ENCODE assay signal across 11 cellular contexts in the genomic region with DNA sequence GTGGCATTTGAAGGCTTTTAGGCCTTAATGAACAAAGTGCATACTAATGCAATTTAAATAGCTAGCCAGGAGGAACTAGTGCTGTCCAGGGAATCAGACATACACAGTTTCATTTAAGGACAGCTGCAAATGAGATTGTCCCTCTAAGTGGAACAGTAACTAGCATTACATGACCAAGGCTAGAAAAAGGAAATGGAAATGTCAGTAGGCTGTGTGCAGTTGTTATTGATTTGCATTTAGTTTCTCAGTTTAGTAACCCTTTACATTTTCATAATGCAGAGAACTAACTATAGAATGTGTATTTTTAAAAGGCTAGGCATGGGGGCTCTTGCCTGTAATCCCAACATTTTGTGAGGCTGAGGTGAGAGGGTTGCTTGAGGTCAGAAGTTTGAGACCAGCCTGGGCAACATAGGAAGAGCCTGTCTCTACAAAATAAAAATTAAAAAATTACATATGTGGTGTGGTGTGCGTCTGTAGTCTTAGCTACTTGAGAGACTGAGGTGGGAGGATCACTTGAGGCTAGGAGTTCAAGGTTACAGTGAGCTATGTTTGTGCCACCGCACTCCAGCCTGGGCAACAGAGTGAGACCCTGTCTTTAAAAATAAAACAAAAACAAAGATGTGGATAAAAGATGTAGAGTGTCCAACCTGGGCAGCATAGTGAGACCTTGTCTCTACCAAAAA.
A peak's percentile ranks its signal among the peaks of the same experiment; 100 is the strongest.
DNase-seq lines count a peak whose midpoint lies in the region; ATAC-seq and TF ChIP-seq lines count a peak whose summit lies in the region.
"Had no signal": no experiment of that assay in that cellular context is flagged by ENCODE, and none has a peak within 500 bp of the region (broad histone marks: within the 10 kb centered on the region; RNA-seq: fewer than 3 reads in every experiment).

No MANE protein-coding gene starts in this region.

- no peaks in the 10 kb centered on the region for H3K4me1 Mint-ChIP-seq in mesothelial cell of epicardium

- peak; percentile 19 for DNase-seq in GM10266 (ENCODE audit: extremely low spot score)
- DNase-seq in stimulated activated CD4-positive, alpha-beta T cell treated with anti-CD3 and anti-CD28 coated beads, Interleukin-2, amount 100 ng/mL, for 24 hours, result no peak
- DNase-seq in stimulated activated CD4-positive, alpha-beta T cell treated with anti-CD3 and anti-CD28 coated beads, Interleukin-4, amount 100 ng/mL, for 1 hour, result no peak
- no peak for DNase-seq in mesothelial cell of epicardium (ENCODE audit: low spot score in 2 of 2, unreplicated experiment in 2 of 2)
- DNase-seq in stimulated activated CD8-positive, alpha-beta memory T cell treated with anti-CD3 and anti-CD28 coated beads, Interleukin-4, amount 100 ng/mL, for 48 hours, result no peak
- DNase-seq: foreskin keratinocyte, KG1, NCI-H524 had no signal

- H3K9me3 Mint-ChIP-seq in mesothelial cell of epicardium, result no peaks in the 10 kb centered on the region

- H3K27ac Mint-ChIP-seq in mesothelial cell of epicardium, result no peak overlapping the region

- H3K27me3 Mint-ChIP-seq in mesothelial cell of epicardium (ENCODE audit: low read depth), result no peaks in the 10 kb centered on the region

- H3K4me3 Mint-ChIP-seq in mesothelial cell of epicardium, result no peak overlapping the region

- peaks cover 22% of the 10 kb centered on the region for H3K36me3 Mint-ChIP-seq in mesothelial cell of epicardium

- peak; percentile 91 for ATAC-seq in GM19328 (IDR thresholded peaks at IDR 0.05; ENCODE audit: unreplicated experiment)
- ATAC-seq in HG02763 (IDR thresholded peaks at IDR 0.05; ENCODE audit: unreplicated experiment), result peak; percentile 96
- peak; percentile 92 for ATAC-seq in HG03520 (IDR thresholded peaks at IDR 0.05; ENCODE audit: unreplicated experiment)
- ATAC-seq: foreskin keratinocyte had no signal

- TF ChIP-seq CTCF in GM10266 (IDR thresholded peaks at IDR 0.05; ENCODE audit: control insufficient read depth, insufficient read depth, low read depth, missing control alignments) (no peak), mesothelial cell of epicardium (IDR thresholded peaks at IDR 0.05; ENCODE audit: unreplicated experiment) (no peak)
